In genomic region chr20:56440346-56441007, GRCh38 we compare ENCODE assay signal across 8 cellular contexts. TPM values are rescaled to one million over a fixed set of nuclear protein-coding genes. Genes with fewer than 3 reads are reported as not detected.
DNase-seq lines count a peak whose midpoint lies in the region; ATAC-seq and TF ChIP-seq lines count a peak whose summit lies in the region.

No MANE protein-coding gene starts in this region.

- DNase-seq in left lung (no peak), NCI-H526 treated with DMSO at 0.1 percent for 48 hours (lab: John Stamatoyannopoulos, UW) (no peak), progenitor cell of endocrine pancreas (ENCODE audit: low spot score, unreplicated experiment) (no peak), uterus (no peak), RWPE1 (ENCODE audit: low spot score) (no peak)

- peaks cover 0 to 8% (median 0%) of the 10 kb centered on the region in 11 experiments; a peak in 1 of 22 replicates for H3K36me3 ChIP-seq in BLaER1 treated with 17β-estradiol and CSF1 and Interleukin-3, amounts not matched to agents 10 nM and 100 nM
- H3K36me3 ChIP-seq in left lung = peaks cover 0 to under 1% of the 10 kb centered on the region in 2 donors
- H3K36me3 ChIP-seq in uterus = no peaks in the 10 kb centered on the region

- TF ChIP-seq POLR2A in uterus (IDR thresholded peaks at IDR 0.05) = no peak

- H3K27ac Mint-ChIP-seq in progenitor cell of endocrine pancreas = no peak overlapping the region

- H3K4me3 ChIP-seq in BLaER1 treated with 17β-estradiol and CSF1 and Interleukin-3, amounts not matched to agents 10 nM and 100 nM = no peak overlapping the region
- H3K4me3 ChIP-seq in left lung (no peak overlapping the region), uterus (no peak overlapping the region)

- no peaks in the 10 kb centered on the region for H3K27me3 Mint-ChIP-seq in progenitor cell of endocrine pancreas

- peak overlapping the region; percentile 32 to 76 (median 53); a peak in 20 of 22 replicates for H3K4me2 ChIP-seq in BLaER1 treated with 17β-estradiol and CSF1 and Interleukin-3, amounts not matched to agents 10 nM and 100 nM

- no peaks in the 10 kb centered on the region for H3K36me3 Mint-ChIP-seq in progenitor cell of endocrine pancreas (ENCODE audit: insufficient read depth)

- CTCF ChIA-PET in RWPE1 (lab: Yijun Ruan, JAX) = no interaction called here

- H3K4me1 ChIP-seq in BLaER1 treated with 17β-estradiol and CSF1 and Interleukin-3, amounts not matched to agents 10 nM and 100 nM = peaks cover 30 to 45% (median 37%) of the 10 kb centered on the region in 10 experiments
- peaks cover 4 to 25% of the 10 kb centered on the region in 2 donors for H3K4me1 ChIP-seq in left lung
- H3K4me1 ChIP-seq in uterus = no peaks in the 10 kb centered on the region

- TF ChIP-seq CTCF in left lung (IDR thresholded peaks at IDR 0.05) = no peak
- no peak for TF ChIP-seq CTCF in progenitor cell of endocrine pancreas (IDR thresholded peaks at IDR 0.05; ENCODE audit: unreplicated experiment)
- TF ChIP-seq CTCF in uterus (IDR thresholded peaks at IDR 0.05) = no peak
- TF ChIP-seq CTCF in RWPE1 (conservative IDR thresholded peaks at IDR 0.05; ENCODE audit: low read depth) = no peak

- no peaks in the 10 kb centered on the region for H3K9me3 Mint-ChIP-seq in progenitor cell of endocrine pancreas (ENCODE audit: low read depth)

- no peaks in the 10 kb centered on the region for H3K4me1 Mint-ChIP-seq in progenitor cell of endocrine pancreas (ENCODE audit: low read depth)

- ATAC-seq in GM21723 (IDR thresholded peaks at IDR 0.05; ENCODE audit: unreplicated experiment) (peak; percentile 79), left lung (no peak)
- ATAC-seq in activated CD4-positive, CD25-positive, alpha-beta regulatory T cell treated with anti-CD3 and anti-CD28 coated beads, Interleukin-2, amount 50 U/mL, for 24 hours = peak; percentile 51 to 76

- H4K20me1 ChIP-seq in BLaER1 treated with 17β-estradiol and CSF1 and Interleukin-3, amounts not matched to agents 10 nM and 100 nM = no peaks in the 10 kb centered on the region

- POLR2A ChIA-PET in RWPE1 (lab: Yijun Ruan, JAX; ENCODE audit: low non-redundant PET) = no interaction called here

- no peak overlapping the region for H3K27ac ChIP-seq in BLaER1 treated with 17β-estradiol and CSF1 and Interleukin-3, amounts not matched to agents 10 nM and 100 nM
- peak overlapping the region; percentile 46 to 55 for H3K27ac ChIP-seq in left lung
- H3K27ac ChIP-seq in uterus = no peak overlapping the region
- no peak overlapping the region for H3K27ac ChIP-seq in RWPE1

- H3K4me3 Mint-ChIP-seq in progenitor cell of endocrine pancreas (ENCODE audit: low read depth) = no peak overlapping the region

- H3K9ac ChIP-seq in BLaER1 treated with 17β-estradiol and CSF1 and Interleukin-3, amounts not matched to agents 10 nM and 100 nM = no peak overlapping the region

- intact Hi-C loops in left lung (cut with DNase I) = no loop called here
- intact Hi-C loops in uterus (cut with DNase I; ENCODE audit: low total_unique reads) = no loop called here

- H3K27me3 ChIP-seq in BLaER1 treated with 17β-estradiol and CSF1 and Interleukin-3, amounts not matched to agents 10 nM and 100 nM = peaks cover 0 to 17% (median 0%) of the 10 kb centered on the region in 11 experiments; a peak in 4 of 22 replicates
- H3K27me3 ChIP-seq in left lung (peaks cover 0 to 13% of the 10 kb centered on the region in 2 donors), uterus (no peaks in the 10 kb centered on the region)

- no peaks in the 10 kb centered on the region for H3K9me3 ChIP-seq in BLaER1 treated with 17β-estradiol and CSF1 and Interleukin-3, amounts not matched to agents 10 nM and 100 nM (replicated peaks in 1 of 11)
- H3K9me3 ChIP-seq in left lung (no peaks in the 10 kb centered on the region), uterus (no peaks in the 10 kb centered on the region)

RNA-seq across cellular contexts. Expression of gene RTF2, which starts 27.9 kb away (rescaled TPM):
- total RNA-seq in left lung = 10 to 100 TPM; 68.2 to 85.1 TPM
- total RNA-seq in progenitor cell of endocrine pancreas = 62.6 and 65.5 TPM in 2 replicates
- total RNA-seq in uterus = 10 to 100 TPM; 27.4 to 86.6 (median 69.6) TPM

RNA-seq across cellular contexts. Expression of gene CASS4, which starts 28.4 kb away (rescaled TPM):
- total RNA-seq in left lung = 10 to 100 TPM; 14.4 to 28.1 TPM
- 0.09 and 0.26 TPM in 2 replicates for total RNA-seq in progenitor cell of endocrine pancreas
- 1 to 10 TPM in 2 of 4 donors, under 1 TPM in 2; 0.62 to 9.1 (median 3.7) TPM for total RNA-seq in uterus

RNA-seq across cellular contexts. Expression of gene CSTF1, which starts 48.0 kb away (rescaled TPM):
- 10 to 100 TPM; 30.0 to 34.3 TPM for total RNA-seq in left lung
- 43.5 and 46.8 TPM in 2 replicates for total RNA-seq in progenitor cell of endocrine pancreas
- total RNA-seq in uterus = 10 to 100 TPM; 20.9 to 44.0 (median 29.9) TPM

RNA-seq across cellular contexts. Expression of gene AURKA, which starts 48.5 kb away (rescaled TPM):
- total RNA-seq in left lung (10 to 100 TPM in 1 of 2 donors, 1 to 10 TPM in 1; 3.7 to 22.3 TPM), progenitor cell of endocrine pancreas (24.5 and 26.1 TPM in 2 replicates), uterus (10 to 100 TPM in 1 of 4 donors, 1 to 10 TPM in 2, not detected in 1; 1.9 to 17.4 (median 9.7) TPM)

Comparison
In these comparisons a context has a peak if more than half of its experiments do, and no peak if none do; other contexts are left out.
1. H3K27ac ChIP-seq: peak in left lung (2 of 2); none in BLaER1 treated with 17β-estradiol and CSF1 and Interleukin-3, amounts not matched to agents 10 nM and 100 nM (0 of 11), uterus (0 of 2) and RWPE1 (single experiment).